In the genomic region with DNA sequence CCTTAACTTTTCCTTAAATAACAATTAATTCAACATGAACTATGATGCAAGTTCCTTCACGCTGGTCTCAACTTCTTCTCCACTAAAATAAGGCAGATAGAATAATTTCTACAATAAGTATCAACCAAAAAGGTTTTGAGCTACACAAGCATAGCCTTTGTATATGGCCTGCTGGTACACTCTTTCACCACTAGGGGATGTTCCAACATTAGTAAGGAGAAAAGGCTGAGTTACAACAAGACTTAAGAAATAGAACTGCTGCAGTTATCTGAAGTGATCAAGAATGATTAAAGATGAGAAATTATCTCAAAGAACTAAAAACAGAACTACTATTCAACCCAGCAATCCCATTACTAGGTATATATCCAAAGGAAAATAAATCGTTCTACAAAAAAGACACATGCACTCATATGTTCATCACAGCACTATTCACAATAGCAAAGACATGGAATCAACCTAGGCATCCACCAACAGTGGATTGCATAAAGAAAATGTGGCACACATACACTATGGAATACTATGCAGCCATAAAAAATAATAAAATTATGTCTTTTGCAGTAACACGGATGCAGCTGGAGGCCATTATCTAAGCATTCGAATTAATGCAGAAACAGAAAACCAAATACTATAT, we compare ENCODE assay signal across 8 cellular contexts. TPM values are rescaled to one million over a fixed set of nuclear protein-coding genes. Genes with fewer than 3 reads are reported as not detected.
DNase-seq lines count a peak whose midpoint lies in the region; ATAC-seq and TF ChIP-seq lines count a peak whose summit lies in the region.

No MANE protein-coding gene starts in this region.

- TF ChIP-seq CTCF in epithelial cell of esophagus (IDR thresholded peaks at IDR 0.05; ENCODE audit: insufficient read depth, low read depth, low read length, missing control alignments), result peak; percentile 99

- DNase-seq in activated CD4-positive, alpha-beta T cell treated with anti-CD3 and anti-CD28 coated beads, Interleukin-2, amount 10 ng/mL, durations not matched to agents 24 days and 14 days, result peak; percentile 80
- no peak for DNase-seq in activated CD4-positive, alpha-beta T cell treated with anti-CD3 and anti-CD28 coated beads for 48 hours
- peak; percentile 80 for DNase-seq in LoVo (ENCODE audit: low spot score)
- peak; percentile 24 to 72 for DNase-seq in SJCRH30
- DNase-seq in epithelial cell of esophagus (ENCODE audit: low read depth), result peak; percentile 78
- DNase-seq in naive thymus-derived CD4-positive, alpha-beta T cell, result peak in 7 of 9 donors; percentile 35 to 63 (median 46)

- CTCF ChIA-PET in naive thymus-derived CD4-positive, alpha-beta T cell (lab: Charles Lee), result interaction anchor here (0.5 to 4.3 kb wide), 21 partner anchors 10 to 211 kb away, joined by 3 to 23 read pairs (median 3); no protein-coding TSS in a partner anchor

- no peak overlapping the region for H3K27ac Mint-ChIP-seq in activated CD4-positive, alpha-beta T cell treated with anti-CD3 and anti-CD28 coated beads, Interleukin-2, amount 10 ng/mL, durations not matched to agents 24 days and 14 days
- H3K27ac Mint-ChIP-seq in naive thymus-derived CD4-positive, alpha-beta T cell, result peak overlapping the region in 1 of 9 donors; percentile 36

- POLR2A ChIA-PET in naive thymus-derived CD4-positive, alpha-beta T cell (lab: Charles Lee), result interaction anchor here (0.6 to 1.0 kb wide), 3 partner anchors 29 to 138 kb away, joined by 3 read pairs; no protein-coding TSS in a partner anchor

- peaks cover 5% of the 10 kb centered on the region; the same call in 1 of the 2 replicates for H3K4me1 ChIP-seq in SJCRH30
- no peaks in the 10 kb centered on the region for H3K4me1 ChIP-seq in naive thymus-derived CD4-positive, alpha-beta T cell (ENCODE audit: control insufficient read depth in 2 of 2, insufficient read depth in 2 of 2, low read length in 2 of 2)

- H3K27me3 ChIP-seq in SJCRH30, result no peaks in the 10 kb centered on the region
- H3K27me3 ChIP-seq in naive thymus-derived CD4-positive, alpha-beta T cell (ENCODE audit: control insufficient read depth in 2 of 2, insufficient read depth in 2 of 2, low read length in 2 of 2), result no peaks in the 10 kb centered on the region

- peak; percentile 67 for ATAC-seq in GM21717 (IDR thresholded peaks at IDR 0.05; ENCODE audit: unreplicated experiment)
- peak; percentile 94 for ATAC-seq in naive thymus-derived CD4-positive, alpha-beta T cell
- ATAC-seq in HG02870 (IDR thresholded peaks at IDR 0.05; ENCODE audit: unreplicated experiment), result no peak

- peaks cover 5% of the 10 kb centered on the region; the same call in 1 of the 2 replicates for H3K36me3 ChIP-seq in SJCRH30
- no peaks in the 10 kb centered on the region for H3K36me3 ChIP-seq in naive thymus-derived CD4-positive, alpha-beta T cell (ENCODE audit: control insufficient read depth in 2 of 3, insufficient read depth in 3 of 3, low read length in 3 of 3)

- no peaks in the 10 kb centered on the region for H3K9me3 ChIP-seq in SJCRH30 (replicated peaks)
- no peaks in the 10 kb centered on the region for H3K9me3 ChIP-seq in naive thymus-derived CD4-positive, alpha-beta T cell (ENCODE audit: control insufficient read depth in 2 of 3, low read length in 3 of 3)

- H3K27me3 Mint-ChIP-seq in activated CD4-positive, alpha-beta T cell treated with anti-CD3 and anti-CD28 coated beads, Interleukin-2, amount 10 ng/mL, durations not matched to agents 24 days and 14 days, result no peaks in the 10 kb centered on the region
- no peaks in the 10 kb centered on the region for H3K27me3 Mint-ChIP-seq in naive thymus-derived CD4-positive, alpha-beta T cell

- peaks cover 21% of the 10 kb centered on the region for H3K4me1 Mint-ChIP-seq in activated CD4-positive, alpha-beta T cell treated with anti-CD3 and anti-CD28 coated beads, Interleukin-2, amount 10 ng/mL, durations not matched to agents 24 days and 14 days
- H3K4me1 Mint-ChIP-seq in naive thymus-derived CD4-positive, alpha-beta T cell, result peaks cover 7 to 24% (median 16%) of the 10 kb centered on the region in 7 donors

- intact Hi-C loops in activated CD4-positive, alpha-beta T cell treated with anti-CD3 and anti-CD28 coated beads, Interleukin-2, amount 10 ng/mL, durations not matched to agents 24 days and 14 days (cut with micrococcal nuclease), result loop anchor here (1.0 kb wide), 2 partner anchors 101 to 122 kb away; no protein-coding TSS in a partner anchor
- intact Hi-C loops in naive thymus-derived CD4-positive, alpha-beta T cell (cut with micrococcal nuclease), result loop anchor here (1.0 to 10.0 kb wide), 10 partner anchors 13 to 788 kb away; a partner anchor contains a TSS

- no peak overlapping the region for H3K4me3 ChIP-seq in SJCRH30
- H3K4me3 ChIP-seq in epithelial cell of esophagus (ENCODE audit: low read length), result no peak overlapping the region
- H3K4me3 ChIP-seq in naive thymus-derived CD4-positive, alpha-beta T cell (ENCODE audit: low read length), result no peak overlapping the region

- H3K9me3 Mint-ChIP-seq in activated CD4-positive, alpha-beta T cell treated with anti-CD3 and anti-CD28 coated beads, Interleukin-2, amount 10 ng/mL, durations not matched to agents 24 days and 14 days, result no peaks in the 10 kb centered on the region
- peaks cover 0 to 2% (median 0%) of the 10 kb centered on the region in 11 donors for H3K9me3 Mint-ChIP-seq in naive thymus-derived CD4-positive, alpha-beta T cell

- no peak overlapping the region for H3K27ac ChIP-seq in SJCRH30
- no peak overlapping the region for H3K27ac ChIP-seq in naive thymus-derived CD4-positive, alpha-beta T cell (ENCODE audit: low read depth, low read length)

- no peak overlapping the region for H3K4me3 Mint-ChIP-seq in activated CD4-positive, alpha-beta T cell treated with anti-CD3 and anti-CD28 coated beads, Interleukin-2, amount 10 ng/mL, durations not matched to agents 24 days and 14 days
- no peak overlapping the region for H3K4me3 Mint-ChIP-seq in naive thymus-derived CD4-positive, alpha-beta T cell

- peaks cover 6% of the 10 kb centered on the region for H3K36me3 Mint-ChIP-seq in activated CD4-positive, alpha-beta T cell treated with anti-CD3 and anti-CD28 coated beads, Interleukin-2, amount 10 ng/mL, durations not matched to agents 24 days and 14 days (ENCODE audit: low read depth)
- peaks cover 0 to 4% (median 0%) of the 10 kb centered on the region in 5 donors for H3K36me3 Mint-ChIP-seq in naive thymus-derived CD4-positive, alpha-beta T cell

RNA-seq across cellular contexts. Expression of a gene that starts 14.4 kb away (rescaled TPM):
- total RNA-seq in activated CD4-positive, alpha-beta T cell treated with anti-CD3 and anti-CD28 coated beads, Interleukin-2, amount 10 ng/mL, durations not matched to agents 24 days and 14 days, result 181 and 193 TPM in 2 replicates
- 129 and 155 TPM in 2 replicates for total RNA-seq in SJCRH30 (2014; rRNA removed; shearing (Covaris generic))
- total RNA-seq in naive thymus-derived CD4-positive, alpha-beta T cell, result 10 to 100 TPM; 46.5 to 81.8 (median 58.4) TPM
- polyA plus RNA-seq in naive thymus-derived CD4-positive, alpha-beta T cell, result 1 to 10 TPM; 4.6 to 6.2 TPM
